8 cellular contexts compared by ENCODE assay signal in genomic region chr11:93196816-93197382, GRCh38. TPM values are rescaled to one million over a fixed set of nuclear protein-coding genes. Genes with fewer than 3 reads are reported as not detected.
DNase-seq lines count a peak whose midpoint lies in the region; ATAC-seq, FAIRE-seq and TF ChIP-seq lines count a peak whose summit lies in the region.

No MANE protein-coding gene starts in this region.

- H3K79me2 ChIP-seq in H1 (ENCODE audit: control insufficient read depth in 1 of 2, insufficient read depth in 2 of 2, low read length in 2 of 2), result peaks cover 11 to 50% of the 10 kb centered on the region in 2 experiments
- peaks cover 56% of the 10 kb centered on the region for H3K79me2 ChIP-seq in neural progenitor cell (ENCODE audit: low read depth)

- no peak overlapping the region for H4K8ac ChIP-seq in H1 (ENCODE audit: extremely low read depth, insufficient read depth, low read length)

- WGBS in H1 (ENCODE audit: extremely low coverage in 1 of 2, insufficient coverage in 1 of 2, insufficient read length in 1 of 2, insufficient replicate concordance in 2 of 2, low coverage in 1 of 2, low lambda C conversion rate in 2 of 2, missing lambda C conversion rate in 1 of 2), 2 experiments, result 6% methylated on average over 13 of the region's 13 CpGs; no CpG with 5 or more reads in 1 of the 2 experiments

- peaks cover 0 to 3% of the 10 kb centered on the region in 2 donors for H3K36me3 Mint-ChIP-seq in activated T-cell treated with anti-CD3 and anti-CD28 coated beads, Interleukin-2, amount 50 U/mL, for 72 hours (ENCODE audit: insufficient read depth in 2 of 2)
- H3K36me3 Mint-ChIP-seq in neural progenitor cell, result peaks cover 23% of the 10 kb centered on the region

- no peaks in the 10 kb centered on the region for H3F3A ChIP-seq in neural progenitor cell (ENCODE audit: low read depth)

- H3K56ac ChIP-seq in H1 (replicated peaks; ENCODE audit: insufficient read length, low read depth, low read length), result no peak overlapping the region

- H3K4me1 ChIP-seq in H1 (replicated peaks in 1 of 4; ENCODE audit: control insufficient read depth in 3 of 4, insufficient read depth in 4 of 4, low read length in 3 of 4) (peaks cover 0 to 3% (median 3%) of the 10 kb centered on the region in 4 experiments; a peak in 2 of 7 replicates), neural progenitor cell (peaks cover 29% of the 10 kb centered on the region)

- H4K5ac ChIP-seq in H1 (ENCODE audit: insufficient read length, low read depth, low read length), result peak overlapping the region; percentile 70

- FAIRE-seq in H1 (lab: Jason Lieb, UNC), result peak; percentile 84

- CTCF ChIA-PET in HEK293T (lab: Yijun Ruan, JAX) (no interaction called here), H1 (lab: Charles Lee; ENCODE audit: partially characterized antibody) (interaction anchor here (0.6 to 3.1 kb wide), 18 partner anchors 11 to 484 kb away, joined by 3 to 11 read pairs (median 3); no protein-coding TSS in a partner anchor)

- H3K4ac ChIP-seq in H1 (replicated peaks; ENCODE audit: insufficient read length, low read depth, low read length), result peak overlapping the region; percentile 17

- H3K23ac ChIP-seq in H1 (ENCODE audit: insufficient read length), result no peak overlapping the region

- H3K4me3 Mint-ChIP-seq in activated T-cell treated with anti-CD3 and anti-CD28 coated beads, Interleukin-2, amount 50 U/mL, for 72 hours, result peak overlapping the region; percentile 84 to 93
- H3K4me3 Mint-ChIP-seq in neural progenitor cell, result peak overlapping the region; percentile 97

- peaks cover 7% of the 10 kb centered on the region for H3K27me3 Mint-ChIP-seq in activated T-cell treated with anti-CD3 and anti-CD28 coated beads, Interleukin-2, amount 50 U/mL, for 72 hours (ENCODE audit: low read depth)
- peaks cover 2% of the 10 kb centered on the region for H3K27me3 Mint-ChIP-seq in neural progenitor cell (ENCODE audit: insufficient read depth, low read depth)

- H4K20me1 ChIP-seq in H1 (replicated peaks in 1 of 2; ENCODE audit: control insufficient read depth in 1 of 2, insufficient read depth in 2 of 2, low read length in 2 of 2) (no peaks in the 10 kb centered on the region), neural progenitor cell (ENCODE audit: low read depth) (peaks cover 6% of the 10 kb centered on the region)

- H3K9ac ChIP-seq in H1 (replicated peaks in 1 of 4; ENCODE audit: extremely low read depth in 1 of 4, low read depth in 3 of 4, low read length in 3 of 4) (peak overlapping the region; percentile 82 to 98 (median 95)), neural progenitor cell (peak overlapping the region; percentile 71)

- peak overlapping the region; percentile 67 to 99 (median 77) for H3K4me3 ChIP-seq in H1 (ENCODE audit: extremely low read depth in 1 of 4, insufficient read depth in 2 of 4, low read depth in 3 of 4, low read length in 4 of 4)
- peak overlapping the region; percentile 56 for H3K4me3 ChIP-seq in neural progenitor cell

- TF ChIP-seq RAD21 in H1 (IDR thresholded peaks at IDR 0.05 in 1 of 2, conservative IDR thresholded peaks at IDR 0.05 in 1 of 2; ENCODE audit: low read depth in 2 of 2, low read length in 2 of 2), result no peak

- peak overlapping the region; percentile 87 for H3K27ac Mint-ChIP-seq in activated T-cell treated with anti-CD3 and anti-CD28 coated beads, Interleukin-2, amount 50 U/mL, for 72 hours
- H3K27ac Mint-ChIP-seq in neural progenitor cell, result peak overlapping the region; percentile 99

- H3K23me2 ChIP-seq in H1 (ENCODE audit: low read depth, low read length), result peaks cover 3% of the 10 kb centered on the region; the same call in 1 of the 2 replicates

- H2BK5ac ChIP-seq in H1 (ENCODE audit: low read depth, low read length), result peak overlapping the region; percentile 86

- no peaks in the 10 kb centered on the region for H3K9me3 Mint-ChIP-seq in activated T-cell treated with anti-CD3 and anti-CD28 coated beads, Interleukin-2, amount 50 U/mL, for 72 hours
- H3K9me3 Mint-ChIP-seq in neural progenitor cell, result peaks cover 20% of the 10 kb centered on the region

- H3K27ac ChIP-seq in H1 (ENCODE audit: low read depth, low read length) (peak overlapping the region; percentile 93), neural progenitor cell (no peak overlapping the region)

- TF ChIP-seq EP300 in H1 (IDR thresholded peaks at IDR 0.05; ENCODE audit: borderline replicate concordance in 1 of 2, low read depth in 2 of 2, low read length in 2 of 2), result no peak

- no peaks in the 10 kb centered on the region for H3K27me3 ChIP-seq in H1 (replicated peaks in 1 of 4; ENCODE audit: control insufficient read depth in 3 of 4, extremely low read depth in 1 of 4, insufficient read depth in 3 of 4, low read length in 3 of 4)
- no peaks in the 10 kb centered on the region for H3K27me3 ChIP-seq in neural progenitor cell

- H3K18ac ChIP-seq in H1 (ENCODE audit: extremely low read depth, low read length), result peak overlapping the region; percentile 2; the same call in 1 of the 2 replicates

- no peaks in the 10 kb centered on the region for H3K9me3 ChIP-seq in H1 (ENCODE audit: insufficient read depth in 2 of 2, low read depth in 1 of 2, low read length in 1 of 2)
- no peaks in the 10 kb centered on the region for H3K9me3 ChIP-seq in neural progenitor cell (ENCODE audit: low read depth)

- TF ChIP-seq CTCF in H1 (IDR thresholded peaks at IDR 0.05; ENCODE audit: control extremely low read depth in 1 of 3, insufficient read depth in 1 of 3, low read depth in 1 of 3, low read length in 3 of 3) (peak in 1 of 3 experiments; percentile 35; a peak in 1 of 4 replicates), neural progenitor cell (IDR thresholded peaks at IDR 0.05) (peak; percentile 52)

- peak overlapping the region; percentile 75; the same call in 1 of the 2 replicates for H2AK5ac ChIP-seq in H1 (ENCODE audit: low read depth, low read length)

- H3K4me2 ChIP-seq in H1 (ENCODE audit: insufficient read depth in 1 of 2, low read depth in 2 of 2, low read length in 2 of 2) (peak overlapping the region; percentile 73 to 96), neural progenitor cell (peak overlapping the region; percentile 87)

- no peak; a peak in 1 of 3 replicates for TF ChIP-seq POLR2A in H1 (IDR thresholded peaks at IDR 0.05; ENCODE audit: control extremely low read depth in 1 of 2, low read depth in 2 of 2, low read length in 2 of 2)

- no peak overlapping the region for H3K14ac ChIP-seq in H1 (ENCODE audit: insufficient read length)

- H2BK15ac ChIP-seq in H1 (ENCODE audit: low read length), result no peak overlapping the region

- H2BK20ac ChIP-seq in H1 (ENCODE audit: low read length), result no peak overlapping the region

- H3K36me3 ChIP-seq in H1 (ENCODE audit: control insufficient read depth in 2 of 4, insufficient read depth in 4 of 4, low read length in 3 of 4) (no peaks in the 10 kb centered on the region), neural progenitor cell (no peaks in the 10 kb centered on the region)

- ATAC-seq in activated T-cell treated with anti-CD3 and anti-CD28 coated beads, Interleukin-2, amount 50 U/mL, for 72 hours (replicated peaks in 1 of 2), result no peak

- H3K79me1 ChIP-seq in H1 (ENCODE audit: low read depth, low read length), result no peaks in the 10 kb centered on the region; the same call in 1 of the 2 replicates

- H4K91ac ChIP-seq in H1 (replicated peaks; ENCODE audit: insufficient read length, low read length), result no peak overlapping the region

- no peak overlapping the region for H2BK120ac ChIP-seq in H1 (replicated peaks; ENCODE audit: low read depth, low read length)

- H3K4me1 Mint-ChIP-seq in activated T-cell treated with anti-CD3 and anti-CD28 coated beads, Interleukin-2, amount 50 U/mL, for 72 hours (ENCODE audit: low read depth), result peaks cover 21% of the 10 kb centered on the region
- peaks cover 3% of the 10 kb centered on the region for H3K4me1 Mint-ChIP-seq in neural progenitor cell

- no peak for DNase-seq in activated T-cell treated with anti-CD3 and anti-CD28 coated beads, Interleukin-2, amount 50 U/mL, for 72 hours
- DNase-seq in activated T-cell treated with anti-CD3 and anti-CD28 coated beads, Interleukin-2, amount 50 U/mL, for 1 hour, result no peak
- DNase-seq in HEK293T (ENCODE audit: extremely low spot score) (peak; percentile 10), NCI-H748 treated with DMSO at 0.1 percent for 48 hours (lab: John Stamatoyannopoulos, UW) (peak; percentile 74), H1 (ENCODE audit: low read depth in 1 of 2, low spot score in 2 of 2) (no peak), neural progenitor cell (ENCODE audit: low spot score) (no peak), UCSD-AML1 (lab: John Stamatoyannopoulos, UW; ENCODE audit: unreplicated experiment) (no peak), LoVo (ENCODE audit: low spot score) (no peak)

- H2AFZ ChIP-seq in H1 (ENCODE audit: low read length), result peak overlapping the region; percentile 88
- peak overlapping the region; percentile 68 for H2AFZ ChIP-seq in neural progenitor cell (replicated peaks)

- POLR2A ChIA-PET in HEK293T (lab: Yijun Ruan, JAX), result interaction anchor here (1.0 kb wide), 1 partner anchor 38 kb away, joined by 3 read pairs; no protein-coding TSS in a partner anchor
- POLR2A ChIA-PET in H1 (lab: Charles Lee; ENCODE audit: partially characterized antibody), result interaction anchor here (1.1 to 4.0 kb wide), 6 partner anchors 8 to 544 kb away, joined by 3 to 21 read pairs (median 5); partner anchors contain the start of genes C11orf54 and TAF1D

- peak overlapping the region; percentile 78 for H2BK12ac ChIP-seq in H1 (ENCODE audit: low read depth, low read length)

TF ChIP-seq in HEK293T, 16 proteins besides CTCF, POLR2A, EP300 and RAD21 (continues in another document):
- TF ChIP-seq TARDBP (IDR thresholded peaks at IDR 0.05) (no peak), ZNF384 (IDR thresholded peaks at IDR 0.05) (no peak), CTBP1 (IDR thresholded peaks at IDR 0.05; ENCODE audit: borderline replicate concordance) (no peak), FOXM1 (IDR thresholded peaks at IDR 0.05; ENCODE audit: borderline replicate concordance) (no peak), NFRKB (IDR thresholded peaks at IDR 0.05) (no peak)

TF ChIP-seq in H1, 55 proteins besides CTCF, POLR2A, EP300 and RAD21 (continues in another document):
- peak; percentile 73 for TF ChIP-seq YY1 (IDR thresholded peaks at IDR 0.05; ENCODE audit: low read depth, low read length)
- TF ChIP-seq SIX5 (IDR thresholded peaks at IDR 0.05; ENCODE audit: low read depth, low read length), result no peak

RNA-seq across cellular contexts. Expression of gene SLC36A4, which starts 0.9 kb away (rescaled TPM):
- 10 to 100 TPM; 18.0 to 20.2 TPM for total RNA-seq in activated T-cell treated with anti-CD3 and anti-CD28 coated beads, Interleukin-2, amount 50 U/mL, for 72 hours
- total RNA-seq in H1 (2021; fragmentation: NEBNext Ultra II Directional; extraction: Animal tissue kit (Norgen Biotek cat#: 25700)), result 22.7 and 24.4 TPM in 2 replicates
- polyA plus RNA-seq in H1 (2011; rRNA removed), result 7.3 and 10.2 TPM in 2 replicates
- polyA plus RNA-seq in H1 (2011; cell fraction: cytosol; rRNA removed), result 12.1 TPM
- 9.6 TPM for polyA plus RNA-seq in H1 (2011; cell fraction: nucleus; rRNA removed)
- 12.2 to 27.0 TPM (median 16.9 TPM) in 4 replicates for polyA plus RNA-seq in H1 (2012, experiment 1 of 2)
- polyA plus RNA-seq in H1 (2012, experiment 2 of 2), result 1.7 TPM
- polyA plus RNA-seq in H1 (2013, experiment 1 of 2), result 16.1 TPM
- 14.5 TPM for polyA plus RNA-seq in H1 (2013, experiment 2 of 2)
- polyA minus RNA-seq in H1 (2011; rRNA and poly(A)+ RNA removed), result 20.8 and 28.6 TPM in 2 replicates
- 12.2 TPM for polyA minus RNA-seq in H1 (2011; cell fraction: cytosol; rRNA and poly(A)+ RNA removed)
- polyA minus RNA-seq in H1 (2011; cell fraction: nucleus; rRNA and poly(A)+ RNA removed), result 54.2 TPM
- 31.6 and 67.6 TPM in 2 replicates for total RNA-seq in neural progenitor cell (ENCODE audit: low replicate concordance)

Comparison
In these comparisons a context has a peak if more than half of its experiments do, and no peak if none do; other contexts are left out.
1. DNase-seq: peak in HEK293T (single experiment) and NCI-H748 treated with DMSO at 0.1 percent for 48 hours (single experiment); none in activated T-cell treated with anti-CD3 and anti-CD28 coated beads, Interleukin-2, amount 50 U/mL, for 72 hours (0 of 2), activated T-cell treated with anti-CD3 and anti-CD28 coated beads, Interleukin-2, amount 50 U/mL, for 1 hour (single experiment), H1 (0 of 2), neural progenitor cell (single experiment), UCSD-AML1 (single experiment) and LoVo (single experiment).